Comparison of ENCODE assay signal across 9 cellular contexts in genomic region chr3:146250449-146251382, GRCh38. TPM values are rescaled to one million over a fixed set of nuclear protein-coding genes. Genes with fewer than 3 reads are reported as not detected.
DNase-seq lines count a peak whose midpoint lies in the region; ATAC-seq and TF ChIP-seq lines count a peak whose summit lies in the region.
"Had no signal": no experiment of that assay in that cellular context is flagged by ENCODE, and none has a peak within 500 bp of the region (broad histone marks: within the 10 kb centered on the region; RNA-seq: fewer than 3 reads in every experiment).

TSS of gene PLSCR4 (minus strand) at chr3:146251105. CDS start at chr3:146222071, 29,034 bp downstream.

- H3K4me3 ChIP-seq in foreskin fibroblast (ENCODE audit: low read depth in 1 of 2, low read length in 2 of 2) (peak within 1 kb of the TSS; percentile 79 to 89), aorta (ENCODE audit: low read length in 2 of 2) (peak within 1 kb of the TSS; percentile 63 to 97)
- no peak within 1 kb of the TSS for H3K4me3 ChIP-seq in naive thymus-derived CD4-positive, alpha-beta T cell (ENCODE audit: low read length)

- H3K4me1 ChIP-seq in naive thymus-derived CD4-positive, alpha-beta T cell (ENCODE audit: control insufficient read depth in 2 of 2, insufficient read depth in 2 of 2, low read length in 2 of 2), result no peaks in the 10 kb centered on the region
- peaks cover 0 to 2% of the 10 kb centered on the region in 2 donors for H3K4me1 ChIP-seq in aorta (ENCODE audit: control insufficient read depth in 1 of 2, insufficient read depth in 2 of 2, low read length in 2 of 2)

- BruUV-seq in Calu3 (replicated peaks; lab: Mats Ljungman, UMichigan), result no TSS peak

- POLR2A ChIA-PET in naive thymus-derived CD4-positive, alpha-beta T cell (lab: Charles Lee), result no interaction called here

- H3K27ac ChIP-seq in naive thymus-derived CD4-positive, alpha-beta T cell (ENCODE audit: low read depth, low read length), result no peak within 1 kb of the TSS
- peak within 1 kb of the TSS; percentile 78 to 93 for H3K27ac ChIP-seq in aorta (ENCODE audit: low read depth in 1 of 2, low read length in 2 of 2)

- H3K4me3 Mint-ChIP-seq in Calu3 (ENCODE audit: low read depth, unreplicated experiment), result peak within 1 kb of the TSS; percentile 91
- peak within 1 kb of the TSS; percentile 60 for H3K4me3 Mint-ChIP-seq in activated T-helper 17 cell treated with anti-CD3 and anti-CD28 coated beads, Interleukin-2, amount 50 U/mL, for 72 hours
- peak within 1 kb of the TSS; percentile 22 to 77 (median 70) for H3K4me3 Mint-ChIP-seq in naive thymus-derived CD4-positive, alpha-beta T cell

- no peaks in the 10 kb centered on the region for H3K36me3 ChIP-seq in naive thymus-derived CD4-positive, alpha-beta T cell (ENCODE audit: control insufficient read depth in 2 of 3, insufficient read depth in 3 of 3, low read length in 3 of 3)
- no peaks in the 10 kb centered on the region for H3K36me3 ChIP-seq in aorta (ENCODE audit: control insufficient read depth in 1 of 2, insufficient read depth in 2 of 2, low read length in 1 of 2)

- ATAC-seq in GM19452 (IDR thresholded peaks at IDR 0.05; ENCODE audit: unreplicated experiment), result peak; percentile 63
- peak; percentile 37 for ATAC-seq in activated T-helper 17 cell treated with anti-CD3 and anti-CD28 coated beads, Interleukin-2, amount 50 U/mL, for 72 hours (replicated peaks)
- ATAC-seq in naive thymus-derived CD4-positive, alpha-beta T cell, result peak; percentile 54
- peak; percentile 97 for ATAC-seq in aorta (ENCODE audit: low FRiP score)

- H3K36me3 Mint-ChIP-seq in Calu3 (ENCODE audit: insufficient read depth, unreplicated experiment), result peaks cover 17% of the 10 kb centered on the region
- H3K36me3 Mint-ChIP-seq in activated T-helper 17 cell treated with anti-CD3 and anti-CD28 coated beads, Interleukin-2, amount 50 U/mL, for 72 hours (ENCODE audit: low read depth), result no peaks in the 10 kb centered on the region
- H3K36me3 Mint-ChIP-seq in naive thymus-derived CD4-positive, alpha-beta T cell, result peaks cover 0 to 3% (median 0%) of the 10 kb centered on the region in 5 donors

- H3K27ac Mint-ChIP-seq in Calu3 (ENCODE audit: unreplicated experiment), result peak within 1 kb of the TSS; percentile 73
- no peak within 1 kb of the TSS for H3K27ac Mint-ChIP-seq in activated T-helper 17 cell treated with anti-CD3 and anti-CD28 coated beads, Interleukin-2, amount 50 U/mL, for 72 hours
- no peak within 1 kb of the TSS for H3K27ac Mint-ChIP-seq in naive thymus-derived CD4-positive, alpha-beta T cell

- no peaks in the 10 kb centered on the region for H3K4me1 Mint-ChIP-seq in Calu3 (ENCODE audit: low read depth, unreplicated experiment)
- H3K4me1 Mint-ChIP-seq in activated T-helper 17 cell treated with anti-CD3 and anti-CD28 coated beads, Interleukin-2, amount 50 U/mL, for 72 hours, result no peaks in the 10 kb centered on the region
- H3K4me1 Mint-ChIP-seq in naive thymus-derived CD4-positive, alpha-beta T cell, result peaks cover 0 to 11% (median 7%) of the 10 kb centered on the region in 7 donors

- intact Hi-C loops in Calu3 (cut with micrococcal nuclease; ENCODE audit: unreplicated experiment), result loop anchor here (2.0 kb wide), 1 partner anchor 62 kb away; no protein-coding TSS in a partner anchor
- intact Hi-C loops in naive thymus-derived CD4-positive, alpha-beta T cell (cut with micrococcal nuclease), result no loop called here
- intact Hi-C loops in aorta (cut with DNase I), result loop anchor here (1.0 to 2.0 kb wide), 2 partner anchors 24 to 58 kb away; no protein-coding TSS in a partner anchor

- no peak for TF ChIP-seq CTCF in Calu3 (IDR thresholded peaks at IDR 0.05; ENCODE audit: unreplicated experiment)
- no peak for TF ChIP-seq CTCF in foreskin fibroblast (IDR thresholded peaks at IDR 0.05; ENCODE audit: low read depth, low read length)

- DNase-seq in Calu3 (peak; percentile 77), Kasumi-1 (lab: John Stamatoyannopoulos, UW) (peak; percentile 43 to 78), foreskin fibroblast (peak; percentile 69 to 89), aorta (peak; percentile 89 to 94), NK-92 (lab: John Stamatoyannopoulos, UW; ENCODE audit: unreplicated experiment) (no peak)
- DNase-seq in naive thymus-derived CD4-positive, alpha-beta T cell, result no peak

- no peaks in the 10 kb centered on the region for H3K9me3 Mint-ChIP-seq in Calu3 (ENCODE audit: low read depth, unreplicated experiment)
- H3K9me3 Mint-ChIP-seq in activated T-helper 17 cell treated with anti-CD3 and anti-CD28 coated beads, Interleukin-2, amount 50 U/mL, for 72 hours, result no peaks in the 10 kb centered on the region
- H3K9me3 Mint-ChIP-seq in naive thymus-derived CD4-positive, alpha-beta T cell, result peaks cover 0 to 21% (median 3%) of the 10 kb centered on the region in 11 donors

- H3K27me3 Mint-ChIP-seq in Calu3 (ENCODE audit: unreplicated experiment), result no peaks in the 10 kb centered on the region
- H3K27me3 Mint-ChIP-seq in activated T-helper 17 cell treated with anti-CD3 and anti-CD28 coated beads, Interleukin-2, amount 50 U/mL, for 72 hours, result peaks cover 39% of the 10 kb centered on the region
- peaks cover 43 to 64% (median 51%) of the 10 kb centered on the region in 5 donors for H3K27me3 Mint-ChIP-seq in naive thymus-derived CD4-positive, alpha-beta T cell

- CTCF ChIA-PET in Calu3 (lab: Charles Lee), result no interaction called here
- CTCF ChIA-PET in naive thymus-derived CD4-positive, alpha-beta T cell (lab: Charles Lee), result no interaction called here

- 1% methylated on average over 76 to 78 of the region's 78 CpGs for WGBS in aorta, 2 donors

- H3K9me3 ChIP-seq in naive thymus-derived CD4-positive, alpha-beta T cell (ENCODE audit: control insufficient read depth in 2 of 3, low read length in 3 of 3), result no peaks in the 10 kb centered on the region
- H3K9me3 ChIP-seq in aorta (ENCODE audit: control insufficient read depth, low read length), result no peaks in the 10 kb centered on the region

- peaks cover 0 to 2% of the 10 kb centered on the region in 2 donors for H3K27me3 ChIP-seq in naive thymus-derived CD4-positive, alpha-beta T cell (ENCODE audit: control insufficient read depth in 2 of 2, insufficient read depth in 2 of 2, low read length in 2 of 2)
- no peaks in the 10 kb centered on the region for H3K27me3 ChIP-seq in aorta (ENCODE audit: control insufficient read depth in 1 of 2, insufficient read depth in 2 of 2, low read length in 1 of 2)

RNA-seq across cellular contexts. Expression of gene PLSCR4, which starts in this region (rescaled TPM):
- total RNA-seq in Calu3 (2022) (6.3 and 10.2 TPM in 2 replicates), aorta (100 to 1,000 TPM in 1 of 2 donors, 10 to 100 TPM in 1; 69.7 to 135 TPM)
- not detected for total RNA-seq in activated T-helper 17 cell treated with anti-CD3 and anti-CD28 coated beads, Interleukin-2, amount 50 U/mL, for 72 hours
- total RNA-seq in naive thymus-derived CD4-positive, alpha-beta T cell, result under 1 TPM in 1 of 5 experiments, not detected in 4; 0.42 TPM
- not detected for polyA plus RNA-seq in naive thymus-derived CD4-positive, alpha-beta T cell
- polyA plus RNA-seq in aorta, result 10 to 100 TPM; 33.1 to 65.8 TPM
- total RNA-seq: activated CD8-positive, alpha-beta memory T cell treated with anti-CD3 and anti-CD28 coated beads for 36 hours had no signal

Comparison
In these comparisons a context has a peak if more than half of its experiments do, and no peak if none do; other contexts are left out.
1. RNA of gene PLSCR4 (polyA plus RNA-seq): 33.1 to 65.8 TPM in aorta; not detected in naive thymus-derived CD4-positive, alpha-beta T cell; every median in the first group is over 10 times any median in the second.
2. Peak in ATAC-seq in activated T-helper 17 cell treated with anti-CD3 and anti-CD28 coated beads, Interleukin-2, amount 50 U/mL, for 72 hours; RNA of the gene not detected or under 1 TPM.
3. Peak in ATAC-seq in naive thymus-derived CD4-positive, alpha-beta T cell; RNA of the gene not detected or under 1 TPM.
4. DNase-seq: peak in Calu3 (single experiment), Kasumi-1 (2 of 2), foreskin fibroblast (2 of 2) and aorta (2 of 2); none in naive thymus-derived CD4-positive, alpha-beta T cell (0 of 9) and NK-92 (single experiment).
5. ATAC-seq: peak in every context shown above with its lines; median percentile 97 in aorta; 63 in GM19452; 54 in naive thymus-derived CD4-positive, alpha-beta T cell; 37 in activated T-helper 17 cell treated with anti-CD3 and anti-CD28 coated beads, Interleukin-2, amount 50 U/mL, for 72 hours.
6. intact Hi-C loops: an anchor here in Calu3 (2.0 kb wide) and aorta (1.0 to 2.0 kb wide); none called in naive thymus-derived CD4-positive, alpha-beta T cell.
7. Peak in every context shown above with its lines, with median percentiles within 50 percentile points of each other: H3K4me3 Mint-ChIP-seq.